8 cellular contexts compared by ENCODE assay signal in the genomic region with DNA sequence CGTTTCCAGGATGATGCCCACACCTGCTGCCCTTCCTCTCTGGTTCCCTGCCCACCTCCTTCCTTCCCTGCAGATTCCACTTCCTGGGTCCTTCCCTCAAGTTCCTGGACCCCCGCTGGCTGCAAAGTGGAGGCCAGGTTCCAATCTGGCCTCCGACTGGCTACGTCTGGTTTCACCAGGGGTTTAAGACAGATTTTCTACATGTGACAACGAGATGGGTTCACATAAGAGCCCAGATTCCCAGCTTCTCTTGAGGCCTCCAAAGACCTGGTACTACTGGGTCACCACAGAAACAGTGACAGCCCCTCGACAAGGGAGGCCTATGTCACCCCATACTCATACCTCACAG. TPM values are rescaled to one million over a fixed set of nuclear protein-coding genes. Genes with fewer than 3 reads are reported as not detected.
DNase-seq lines count a peak whose midpoint lies in the region; ATAC-seq, FAIRE-seq and TF ChIP-seq lines count a peak whose summit lies in the region.

No MANE protein-coding gene starts in this region.

- peaks cover 6% of the 10 kb centered on the region for H3K9me1 ChIP-seq in K562 (ENCODE audit: control insufficient read depth, insufficient read depth, low read length)

- POLR2A ChIA-PET in K562 (lab: Yijun Ruan, JAX) = interaction anchor here (0.5 kb wide), 1 partner anchor 541 kb away, joined by 4 read pairs; no protein-coding TSS in a partner anchor

- in situ Hi-C loops in K562 (cut with MboI) = no loop called here

- no peaks in the 10 kb centered on the region for H3K9me3 ChIP-seq in left ventricle myocardium inferior (replicated peaks)
- no peaks in the 10 kb centered on the region for H3K9me3 ChIP-seq in K562 (replicated peaks; ENCODE audit: control insufficient read depth, insufficient read depth, low read depth, low read length)
- H3K9me3 ChIP-seq in muscle layer of colon (ENCODE audit: low read length) = no peaks in the 10 kb centered on the region
- H3K9me3 ChIP-seq in vagina = no peaks in the 10 kb centered on the region

- ATAC-seq in left ventricle myocardium superior = no peak
- ATAC-seq in K562 = no peak
- ATAC-seq in HG02571 (IDR thresholded peaks at IDR 0.05; ENCODE audit: unreplicated experiment) = no peak

- H3K9ac ChIP-seq in K562 (ENCODE audit: insufficient read depth in 1 of 2, low read depth in 2 of 2, low read length in 2 of 2) (peak overlapping the region; percentile 84 to 91; a peak in 3 of 4 replicates), muscle layer of colon (ENCODE audit: low read length) (peak overlapping the region; percentile 54)

- CTCF ChIA-PET in K562 (lab: Yijun Ruan, JAX; ENCODE audit: low intra/inter-chr PET ratio) = no interaction called here

- H3K4me1 ChIP-seq in left ventricle myocardium inferior (peaks cover 63% of the 10 kb centered on the region), K562 (replicated peaks in 1 of 2; ENCODE audit: control insufficient read depth in 2 of 2, insufficient read depth in 2 of 2, low read length in 2 of 2) (peaks cover 23 to 75% of the 10 kb centered on the region in 2 experiments), muscle layer of colon (ENCODE audit: insufficient read depth, low read length) (peaks cover 32% of the 10 kb centered on the region), vagina (peaks cover 56% of the 10 kb centered on the region)

- H3K79me2 ChIP-seq in K562 (ENCODE audit: control insufficient read depth, insufficient read depth, low read length) = peaks cover 46% of the 10 kb centered on the region

- peak overlapping the region; percentile 83 for H3K4me2 ChIP-seq in K562 (ENCODE audit: insufficient read depth, low read length)

- TF ChIP-seq EP300 in K562 (IDR thresholded peaks at IDR 0.05; ENCODE audit: low read length) = no peak

- DNase-seq in left ventricle myocardium inferior = no peak
- no peak for DNase-seq in left ventricle myocardium superior
- no peak for DNase-seq in K562 (ENCODE audit: extremely low read depth in 1 of 4, low spot score in 3 of 4)
- DNase-seq in vagina (ENCODE audit: extremely low spot score in 2 of 2) = no peak
- DNase-seq in activated CD8-positive, alpha-beta memory T cell treated with anti-CD3 and anti-CD28 coated beads, Interleukin-2, amount 50 U/mL, for 48 hours = no peak
- no peak for DNase-seq in pons (ENCODE audit: low spot score)

- no peak for TF ChIP-seq RAD21 in K562 (CRISPR knock-in tag; conservative IDR thresholded peaks at IDR 0.05 in 1 of 2, IDR thresholded peaks at IDR 0.05 in 1 of 2)

- TF ChIP-seq CTCF in left ventricle myocardium inferior (IDR thresholded peaks at IDR 0.05; ENCODE audit: borderline replicate concordance) (no peak), K562 (IDR thresholded peaks at IDR 0.05 in 2 of 3, conservative IDR thresholded peaks at IDR 0.05 in 1 of 3; ENCODE audit: insufficient read depth in 2 of 3, low read depth in 1 of 3, low read length in 3 of 3) (no peak), vagina (IDR thresholded peaks at IDR 0.05) (no peak)

- H3K36me3 ChIP-seq in left ventricle myocardium inferior = peaks cover 17% of the 10 kb centered on the region
- H3K36me3 ChIP-seq in K562 (ENCODE audit: control insufficient read depth, insufficient read depth, low read length) = peaks cover 47% of the 10 kb centered on the region; the same call in 2 of the 3 replicates
- H3K36me3 ChIP-seq in muscle layer of colon (ENCODE audit: insufficient read depth, low read length) = peaks cover 18% of the 10 kb centered on the region
- H3K36me3 ChIP-seq in vagina = peaks cover 0 to 19% of the 10 kb centered on the region in 2 donors

- WGBS in K562 (ENCODE audit: insufficient coverage, low coverage, missing lambda C conversion rate) = 78% methylated on average over 6 of the region's 6 CpGs

- BruUV-seq in K562 (replicated peaks; lab: Mats Ljungman, UMichigan) = no TSS peak

- H3K27me3 ChIP-seq in left ventricle myocardium inferior (ENCODE audit: low read depth) (no peaks in the 10 kb centered on the region), K562 (ENCODE audit: control insufficient read depth in 2 of 2, insufficient read depth in 2 of 2, low read length in 2 of 2) (no peaks in the 10 kb centered on the region), muscle layer of colon (ENCODE audit: control insufficient read depth in 1 of 2, insufficient read depth in 2 of 2, low read length in 2 of 2) (no peaks in the 10 kb centered on the region), vagina (no peaks in the 10 kb centered on the region)

- TF ChIP-seq POLR2A in K562 (conservative IDR thresholded peaks at IDR 0.05) = no peak
- TF ChIP-seq POLR2A in vagina (IDR thresholded peaks at IDR 0.05) = no peak

- H3K4me3 ChIP-seq in left ventricle myocardium inferior (peak overlapping the region; percentile 94), K562 (peak overlapping the region; percentile 76; the same call in 1 of the 2 replicates), muscle layer of colon (ENCODE audit: low read depth in 1 of 2, low read length in 2 of 2) (peak overlapping the region in 1 of 2 donors; percentile 60), vagina (peak overlapping the region in 1 of 2 donors; percentile 77)

- FAIRE-seq in K562 (lab: Jason Lieb, UNC) = peak; percentile 49

- H3K27ac ChIP-seq in left ventricle myocardium inferior (replicated peaks) (peak overlapping the region; percentile 95), K562 (ENCODE audit: extremely low read depth, low read depth, low read length) (no peak overlapping the region; the same call in 2 of the 3 replicates), muscle layer of colon (ENCODE audit: low read depth, low read length) (no peak overlapping the region), vagina (peak overlapping the region; percentile 98)

- H4K20me1 ChIP-seq in K562 (replicated peaks; ENCODE audit: control insufficient read depth, insufficient read depth, low read length) = no peaks in the 10 kb centered on the region

- intact Hi-C loops in left ventricle myocardium inferior (cut with micrococcal nuclease) (no loop called here), left ventricle myocardium superior (cut with micrococcal nuclease) (no loop called here), K562 (cut with micrococcal nuclease) (loop anchor here (2.0 kb wide), 1 partner anchor 14 kb away; no protein-coding TSS in a partner anchor), vagina (cut with DNase I) (loop anchor here (10.0 kb wide), 2 partner anchors 50 to 100 kb away; partner anchors contain the start of genes MRNIP and TBC1D9B)

- H2AFZ ChIP-seq in K562 (ENCODE audit: low read depth, low read length) = no peak overlapping the region

RNA-seq across cellular contexts. Expression of gene MGAT4B, which starts 2.1 kb away (rescaled TPM):
- total RNA-seq in left ventricle myocardium inferior (98.7 TPM), left ventricle myocardium superior (110 TPM), K562 (2014; rRNA removed) (75.4 and 97.9 TPM in 2 replicates), K562 (2014; rRNA removed; fragmentation: Illumina TruSeq; extraction: Trizol) (53.9 and 64.8 TPM in 2 replicates), K562 (2015; rRNA removed; fragmentation: Illumina TruSeq; extraction: Trizol) (62.2 and 64.4 TPM in 2 replicates), K562 (2021) (120 and 133 TPM in 2 replicates), vagina (95.5 TPM)
- 133 and 442 TPM in 2 replicates for total RNA-seq in K562 (2011; cell fraction: chromatin; rRNA removed; ENCODE audit: low replicate concordance)
- 330 and 396 TPM in 2 replicates for total RNA-seq in K562 (2011; cell fraction: nucleolus; rRNA removed)
- total RNA-seq in K562 (2011; cell fraction: nucleoplasm; rRNA removed) = 200 and 206 TPM in 2 replicates
- polyA plus RNA-seq in K562 (2011; rRNA removed) (77.2 and 79.8 TPM in 2 replicates), K562 (2014; fragmentation: Illumina TruSeq; extraction: Trizol) (80.2 and 90.3 TPM in 2 replicates), K562 (2014; fragmentation: Nextera tagmentation; extraction: Ambion mirVana) (under 1 TPM; 0.34 to 0.37 TPM), K562 (2014; rRNA removed) (75.9 and 88.5 TPM in 2 replicates)
- 88.2 and 150 TPM in 2 replicates for polyA plus RNA-seq in K562 (2011; cell fraction: cytosol; rRNA removed)
- polyA plus RNA-seq in K562 (2011; cell fraction: nucleus; rRNA removed) = 249 and 384 TPM in 2 replicates
- polyA plus RNA-seq in K562 (2012) = 107 and 152 TPM in 2 replicates
- polyA minus RNA-seq in K562 (2011; rRNA and poly(A)+ RNA removed) = 44.9 and 70.3 TPM in 2 replicates
- polyA minus RNA-seq in K562 (2011; cell fraction: cytosol; rRNA and poly(A)+ RNA removed) = 77.2 and 90.7 TPM in 2 replicates
- polyA minus RNA-seq in K562 (2011; cell fraction: nucleus; rRNA and poly(A)+ RNA removed) = 113 and 122 TPM in 2 replicates

RNA-seq across cellular contexts. Expression of gene LTC4S, which starts 10.8 kb away (rescaled TPM):
- total RNA-seq in left ventricle myocardium inferior (10.9 TPM), left ventricle myocardium superior (7.1 TPM), K562 (2014; rRNA removed) (0.77 TPM in 1 of 2 replicates, not detected in the other), K562 (2014; rRNA removed; fragmentation: Illumina TruSeq; extraction: Trizol) (not detected in 2 replicates), K562 (2015; rRNA removed; fragmentation: Illumina TruSeq; extraction: Trizol) (not detected in 2 replicates), K562 (2021) (0.51 and 0.75 TPM in 2 replicates), vagina (10.6 TPM)
- total RNA-seq in K562 (2011; cell fraction: chromatin; rRNA removed; ENCODE audit: low replicate concordance) = 0.90 TPM in 1 of 2 replicates, not detected in the other
- total RNA-seq in K562 (2011; cell fraction: nucleolus; rRNA removed) = 0.83 and 1.1 TPM in 2 replicates
- not detected in 2 replicates for total RNA-seq in K562 (2011; cell fraction: nucleoplasm; rRNA removed)
- polyA plus RNA-seq in K562 (2011; rRNA removed) (not detected in 2 replicates), K562 (2014; fragmentation: Illumina TruSeq; extraction: Trizol) (not detected in 2 replicates), K562 (2014; fragmentation: Nextera tagmentation; extraction: Ambion mirVana) (not detected), K562 (2014; rRNA removed) (0.17 TPM in 1 of 2 replicates, not detected in the other)
- polyA plus RNA-seq in K562 (2011; cell fraction: cytosol; rRNA removed) = not detected in 2 replicates
- 0.65 and 0.75 TPM in 2 replicates for polyA plus RNA-seq in K562 (2011; cell fraction: nucleus; rRNA removed)
- 0.47 TPM in 1 of 2 replicates, not detected in the other for polyA plus RNA-seq in K562 (2012)
- not detected in 2 replicates for polyA minus RNA-seq in K562 (2011; rRNA and poly(A)+ RNA removed)
- polyA minus RNA-seq in K562 (2011; cell fraction: cytosol; rRNA and poly(A)+ RNA removed) = not detected in 2 replicates
- polyA minus RNA-seq in K562 (2011; cell fraction: nucleus; rRNA and poly(A)+ RNA removed) = not detected in 2 replicates

RNA-seq across cellular contexts. Expression of gene SQSTM1, which starts 16.1 kb away (rescaled TPM):
- 438 TPM for total RNA-seq in left ventricle myocardium inferior
- total RNA-seq in left ventricle myocardium superior = 434 TPM
- 89.8 and 300 TPM in 2 replicates for total RNA-seq in K562 (2011; cell fraction: chromatin; rRNA removed; ENCODE audit: low replicate concordance)
- total RNA-seq in K562 (2011; cell fraction: nucleolus; rRNA removed) = 389 and 414 TPM in 2 replicates
- total RNA-seq in K562 (2011; cell fraction: nucleoplasm; rRNA removed) = 172 and 183 TPM in 2 replicates
- 148 and 236 TPM in 2 replicates for total RNA-seq in K562 (2014; rRNA removed)
- total RNA-seq in K562 (2014; rRNA removed; fragmentation: Illumina TruSeq; extraction: Trizol) = 32.0 and 37.6 TPM in 2 replicates
- 107 and 109 TPM in 2 replicates for total RNA-seq in K562 (2015; rRNA removed; fragmentation: Illumina TruSeq; extraction: Trizol)
- total RNA-seq in K562 (2021) = 148 and 151 TPM in 2 replicates
- 44.8 and 45.2 TPM in 2 replicates for polyA plus RNA-seq in K562 (2011; rRNA removed)
- 47.2 and 77.9 TPM in 2 replicates for polyA plus RNA-seq in K562 (2011; cell fraction: cytosol; rRNA removed)
- 132 and 257 TPM in 2 replicates for polyA plus RNA-seq in K562 (2011; cell fraction: nucleus; rRNA removed)
- 159 and 567 TPM in 2 replicates for polyA plus RNA-seq in K562 (2012)
- polyA plus RNA-seq in K562 (2014; fragmentation: Illumina TruSeq; extraction: Trizol) = 75.0 and 79.8 TPM in 2 replicates
- 1 to 10 TPM; 5.6 to 8.2 TPM for polyA plus RNA-seq in K562 (2014; fragmentation: Nextera tagmentation; extraction: Ambion mirVana)
- 64.0 and 70.7 TPM in 2 replicates for polyA plus RNA-seq in K562 (2014; rRNA removed)
- polyA minus RNA-seq in K562 (2011; rRNA and poly(A)+ RNA removed) = 25.0 and 34.0 TPM in 2 replicates
- polyA minus RNA-seq in K562 (2011; cell fraction: cytosol; rRNA and poly(A)+ RNA removed) = 82.1 and 107 TPM in 2 replicates
- polyA minus RNA-seq in K562 (2011; cell fraction: nucleus; rRNA and poly(A)+ RNA removed) = 184 and 191 TPM in 2 replicates
- total RNA-seq in vagina = 373 TPM

RNA-seq across cellular contexts. Expression of gene MRNIP, which starts 54.0 kb away (rescaled TPM):
- 13.1 TPM for total RNA-seq in left ventricle myocardium inferior
- total RNA-seq in left ventricle myocardium superior = 14.8 TPM
- total RNA-seq in K562 (2011; cell fraction: chromatin; rRNA removed; ENCODE audit: low replicate concordance) = 168 and 262 TPM in 2 replicates
- 113 and 114 TPM in 2 replicates for total RNA-seq in K562 (2011; cell fraction: nucleolus; rRNA removed)
- total RNA-seq in K562 (2011; cell fraction: nucleoplasm; rRNA removed) = 118 and 124 TPM in 2 replicates
- 16.8 and 22.7 TPM in 2 replicates for total RNA-seq in K562 (2014; rRNA removed)
- total RNA-seq in K562 (2014; rRNA removed; fragmentation: Illumina TruSeq; extraction: Trizol) = 7.2 and 9.7 TPM in 2 replicates
- total RNA-seq in K562 (2015; rRNA removed; fragmentation: Illumina TruSeq; extraction: Trizol) = 10.4 and 12.2 TPM in 2 replicates
- total RNA-seq in K562 (2021) = 18.4 and 20.7 TPM in 2 replicates
- polyA plus RNA-seq in K562 (2011; rRNA removed) = 25.6 and 35.4 TPM in 2 replicates
- 18.4 and 20.1 TPM in 2 replicates for polyA plus RNA-seq in K562 (2011; cell fraction: cytosol; rRNA removed)
- 148 and 191 TPM in 2 replicates for polyA plus RNA-seq in K562 (2011; cell fraction: nucleus; rRNA removed)
- 18.9 and 21.4 TPM in 2 replicates for polyA plus RNA-seq in K562 (2012)
- 18.0 and 18.5 TPM in 2 replicates for polyA plus RNA-seq in K562 (2014; fragmentation: Illumina TruSeq; extraction: Trizol)
- 1 to 10 TPM; 3.6 to 6.2 TPM for polyA plus RNA-seq in K562 (2014; fragmentation: Nextera tagmentation; extraction: Ambion mirVana)
- 39.0 and 42.7 TPM in 2 replicates for polyA plus RNA-seq in K562 (2014; rRNA removed)
- polyA minus RNA-seq in K562 (2011; rRNA and poly(A)+ RNA removed) = 8.8 and 10.6 TPM in 2 replicates
- 5.3 and 8.0 TPM in 2 replicates for polyA minus RNA-seq in K562 (2011; cell fraction: cytosol; rRNA and poly(A)+ RNA removed)
- polyA minus RNA-seq in K562 (2011; cell fraction: nucleus; rRNA and poly(A)+ RNA removed) = 21.1 and 26.9 TPM in 2 replicates
- 53.8 TPM for total RNA-seq in vagina

Comparison
In these comparisons a context has a peak if more than half of its experiments do, and no peak if none do; other contexts are left out.
1. H3K27ac ChIP-seq: peak in left ventricle myocardium inferior (single experiment) and vagina (single experiment); none in K562 (single experiment) and muscle layer of colon (single experiment).
2. intact Hi-C loops: an anchor here in K562 (2.0 kb wide) and vagina (10.0 kb wide); none called in left ventricle myocardium inferior and left ventricle myocardium superior.